ENCODE assay signal across 26 cellular contexts in genomic region chrX:154481195-154481594, GRCh38.
"Had no signal": no experiment of that assay in that cellular context is flagged by ENCODE, and none has a peak within 500 bp of the region (broad histone marks: within the 10 kb centered on the region; RNA-seq: fewer than 3 reads in every experiment).

No MANE protein-coding gene starts in this region.

- H3K27me3 ChIP-seq: ascending aorta, cardiac muscle cell, colonic mucosa, esophagus squamous epithelium, heart right ventricle, right atrium auricular region, spleen, suprapubic skin, tibial artery had no signal

- H3K4me1 ChIP-seq: colonic mucosa had no signal

- H3K36me3 Mint-ChIP-seq: brain had no signal

- DNase-seq: activated CD4-positive, alpha-beta T cell treated with anti-CD3 and anti-CD28 coated beads for 4 hours; activated CD4-positive, alpha-beta T cell treated with anti-CD3 and anti-CD28 coated beads, Interleukin-2, amount 50 U/mL, for 4 hours; activated CD8-positive, alpha-beta memory T cell treated with anti-CD3 and anti-CD28 coated beads, Interleukin-2, amount 50 U/mL, for 4 hours; activated gamma-delta T cell treated with Interleukin-2 at 50 U/mL for 16 hours; activated naive CD4-positive, alpha-beta T cell treated with anti-CD3 and anti-CD28 coated beads, Interleukin-2, amount 50 U/mL, for 16 hours; activated T-cell treated with anti-CD3 and anti-CD28 coated beads, Interleukin-2, amount 50 U/mL, for 1 hour; cerebellar nuclear complex; colonic mucosa; effector CD8-positive, alpha-beta T cell; esophagus squamous epithelium; foreskin melanocyte; heart right ventricle; midbrain; naive thymus-derived CD4-positive, alpha-beta T cell; occipital lobe; spleen; stimulated activated naive CD4-positive, alpha-beta T cell; T-helper 9 cell; tibial artery had no signal

- H3K9me3 ChIP-seq: ascending aorta, colonic mucosa, esophagus squamous epithelium, heart right ventricle, right atrium auricular region, spleen, suprapubic skin, tibial artery had no signal

- H3K4me3 Mint-ChIP-seq: naive thymus-derived CD4-positive, alpha-beta T cell had no signal

- ATAC-seq: heart right ventricle; naive thymus-derived CD4-positive, alpha-beta T cell had no signal

- H3K27me3 Mint-ChIP-seq: naive thymus-derived CD4-positive, alpha-beta T cell had no signal

- H3K9me3 Mint-ChIP-seq: naive thymus-derived CD4-positive, alpha-beta T cell had no signal

- H3K27ac ChIP-seq: ascending aorta, cardiac muscle cell, colonic mucosa, epithelial cell of prostate, esophagus squamous epithelium, heart right ventricle, spleen, suprapubic skin, tibial artery, VCaP had no signal

- H3K36me3 ChIP-seq: ascending aorta, cardiac muscle cell, colonic mucosa, right atrium auricular region, suprapubic skin had no signal

- H3K4me3 ChIP-seq: ascending aorta, cardiac muscle cell, colonic mucosa, esophagus squamous epithelium, heart right ventricle, right atrium auricular region, spleen, suprapubic skin, tibial artery had no signal
